ENCODE assay signal across 8 cellular contexts in genomic region chr12:132051718-132052117, GRCh38.
DNase-seq lines count a peak whose midpoint lies in the region; FAIRE-seq and TF ChIP-seq lines count a peak whose summit lies in the region.
"Not testable (repeated sequence)": the region's sequence is repeated elsewhere in the genome, so short reads cannot be mapped to it uniquely, and the experiment has no call there.

No MANE protein-coding gene starts in this region.

- H3K36me3 Mint-ChIP-seq in activated CD4-positive, alpha-beta memory T cell treated with anti-CD3 and anti-CD28 coated beads for 36 hours = peaks cover 44% of the 10 kb centered on the region
- H3K36me3 Mint-ChIP-seq in endothelial cell (ENCODE audit: low read depth, unreplicated experiment) = peaks cover 76% of the 10 kb centered on the region

- not testable (repeated sequence) for H3K79me2 ChIP-seq in Loucy (ENCODE audit: insufficient read depth, low read length); keratinocyte (ENCODE audit: control insufficient read depth, insufficient read depth, low read length)

- peaks cover 56% of the 10 kb centered on the region for H3K4me1 ChIP-seq in BLaER1
- H3K4me1 ChIP-seq in Loucy (ENCODE audit: insufficient read depth, low read length, poor library complexity, severe bottlenecking); keratinocyte (ENCODE audit: control insufficient read depth, extremely low read depth, insufficient read depth, low read length): not testable (repeated sequence)

- TF ChIP-seq CTCF in GM12874 (IDR thresholded peaks at IDR 0.05; ENCODE audit: insufficient read depth, low read depth, low read length) (peak; percentile 30; the same call in 1 of the 2 replicates), Loucy (conservative IDR thresholded peaks at IDR 0.05; ENCODE audit: low read length) (peak; percentile 30; the same call in 1 of the 2 replicates), endothelial cell (IDR thresholded peaks at IDR 0.05; ENCODE audit: unreplicated experiment) (peak; percentile 17), keratinocyte (optimal IDR thresholded peaks at IDR 0.05 in 1 of 3, IDR thresholded peaks at IDR 0.05 in 1 of 3, conservative IDR thresholded peaks at IDR 0.05 in 1 of 3; ENCODE audit: extremely low read depth in 1 of 3, insufficient read depth in 2 of 3, low read length in 3 of 3) (peak in 2 of 3 experiments; percentile 9 to 32), retinal pigment epithelial cell (conservative IDR thresholded peaks at IDR 0.05; ENCODE audit: low read depth, low read length) (peak; percentile 36)

- dilution Hi-C loops in keratinocyte (cut with MboI; ENCODE audit: extremely low pct_ligation_motif_present, low sequenced_read_pairs) = not testable (repeated sequence)

- H3K36me3 ChIP-seq in BLaER1 = peaks cover 80% of the 10 kb centered on the region
- peaks cover 83% of the 10 kb centered on the region; the same call in 1 of the 2 replicates for H3K36me3 ChIP-seq in Loucy (ENCODE audit: insufficient read depth, low read length)
- H3K36me3 ChIP-seq in keratinocyte (ENCODE audit: control insufficient read depth in 2 of 2, extremely low read depth in 1 of 2, insufficient read depth in 2 of 2, low read length in 2 of 2) = peaks cover 23 to 34% of the 10 kb centered on the region in 2 experiments

- intact Hi-C loops in activated CD4-positive, alpha-beta memory T cell treated with anti-CD3 and anti-CD28 coated beads for 36 hours (cut with micrococcal nuclease) = not testable (repeated sequence)

- H3K27me3 ChIP-seq in BLaER1; Loucy (ENCODE audit: insufficient read depth, low read length, poor library complexity, severe bottlenecking); keratinocyte (ENCODE audit: control insufficient read depth, extremely low read depth, insufficient read depth, low read length): not testable (repeated sequence)

- not testable (repeated sequence) for H2AFZ ChIP-seq in Loucy (ENCODE audit: low read length); keratinocyte (ENCODE audit: control insufficient read depth, low read length)

- not testable (repeated sequence) for H3F3A ChIP-seq in Loucy (ENCODE audit: low read depth)

- CTCF ChIA-PET in activated CD4-positive, alpha-beta memory T cell treated with anti-CD3 and anti-CD28 coated beads for 36 hours (lab: Charles Lee) = not testable (repeated sequence)

- H3K27me3 Mint-ChIP-seq in activated CD4-positive, alpha-beta memory T cell treated with anti-CD3 and anti-CD28 coated beads for 36 hours; endothelial cell (ENCODE audit: unreplicated experiment): not testable (repeated sequence)

- FAIRE-seq in keratinocyte (lab: Jason Lieb, UNC) = not testable (repeated sequence)

- H3K4me1 Mint-ChIP-seq in activated CD4-positive, alpha-beta memory T cell treated with anti-CD3 and anti-CD28 coated beads for 36 hours (ENCODE audit: low read depth) = not testable (repeated sequence)
- H3K4me1 Mint-ChIP-seq in endothelial cell (ENCODE audit: unreplicated experiment) = peaks cover 19% of the 10 kb centered on the region

- not testable (repeated sequence) for H3K9me3 Mint-ChIP-seq in activated CD4-positive, alpha-beta memory T cell treated with anti-CD3 and anti-CD28 coated beads for 36 hours; endothelial cell (ENCODE audit: unreplicated experiment)

- H3K9me3 ChIP-seq in BLaER1 = peaks cover 18% of the 10 kb centered on the region
- H3K9me3 ChIP-seq in Loucy (ENCODE audit: insufficient read depth, low read depth, low read length); keratinocyte (ENCODE audit: control insufficient read depth, low read depth, low read length): not testable (repeated sequence)

- DNase-seq in OCI-M1 (lab: John Stamatoyannopoulos, UW) = peak; percentile 25
- DNase-seq in activated CD4-positive, alpha-beta memory T cell treated with anti-CD3 and anti-CD28 coated beads for 36 hours = peak; percentile 18
- peak; percentile 43 for DNase-seq in endothelial cell (ENCODE audit: low spot score)
- DNase-seq in keratinocyte (ENCODE audit: low read depth, low spot score); retinal pigment epithelial cell (ENCODE audit: low read depth): not testable (repeated sequence)

- not testable (repeated sequence) for H3K9me2 ChIP-seq in Loucy (replicated peaks; ENCODE audit: low read depth, low read length)

- H3K4me3 Mint-ChIP-seq in activated CD4-positive, alpha-beta memory T cell treated with anti-CD3 and anti-CD28 coated beads for 36 hours = not testable (repeated sequence)
- H3K4me3 Mint-ChIP-seq in endothelial cell (ENCODE audit: unreplicated experiment) = peak overlapping the region; percentile 86

- peaks cover 68% of the 10 kb centered on the region for H4K20me1 ChIP-seq in BLaER1
- not testable (repeated sequence) for H4K20me1 ChIP-seq in Loucy (ENCODE audit: insufficient read depth, low read length, poor library complexity, severe bottlenecking); keratinocyte (ENCODE audit: control insufficient read depth, extremely low read depth, insufficient read depth, low read length)

- POLR2A ChIA-PET in activated CD4-positive, alpha-beta memory T cell treated with anti-CD3 and anti-CD28 coated beads for 36 hours (lab: Charles Lee) = interaction anchor here (0.6 kb wide), 1 partner anchor 105 kb away, joined by 3 read pairs; no protein-coding TSS in a partner anchor

- H3K27ac ChIP-seq in BLaER1; keratinocyte (ENCODE audit: control insufficient read depth, insufficient read depth, low read length): not testable (repeated sequence)

- peak overlapping the region; percentile 75 for H3K4me2 ChIP-seq in BLaER1
- not testable (repeated sequence) for H3K4me2 ChIP-seq in Loucy (ENCODE audit: low read depth, low read length, poor library complexity, severe bottlenecking); keratinocyte (ENCODE audit: control insufficient read depth, extremely low read depth, insufficient read depth, low read depth, low read length)

- H3K9me1 ChIP-seq in keratinocyte (ENCODE audit: control insufficient read depth, extremely low read depth, insufficient read depth, low read length) = not testable (repeated sequence)

- not testable (repeated sequence) for H3K27ac Mint-ChIP-seq in activated CD4-positive, alpha-beta memory T cell treated with anti-CD3 and anti-CD28 coated beads for 36 hours; endothelial cell (ENCODE audit: unreplicated experiment)

- not testable (repeated sequence) for H3K4me3 ChIP-seq in BLaER1; Loucy (ENCODE audit: low read length, poor library complexity, severe bottlenecking); keratinocyte (ENCODE audit: control insufficient read depth in 2 of 3, extremely low read depth in 1 of 3, insufficient read depth in 2 of 3, low read depth in 1 of 3, low read length in 3 of 3); retinal pigment epithelial cell (ENCODE audit: low read length)

- H3K9ac ChIP-seq in BLaER1; Loucy (ENCODE audit: low read depth, low read length, poor library complexity, severe bottlenecking); keratinocyte (ENCODE audit: control insufficient read depth, extremely low read depth, insufficient read depth, low read length): not testable (repeated sequence)
